In the genomic region with DNA sequence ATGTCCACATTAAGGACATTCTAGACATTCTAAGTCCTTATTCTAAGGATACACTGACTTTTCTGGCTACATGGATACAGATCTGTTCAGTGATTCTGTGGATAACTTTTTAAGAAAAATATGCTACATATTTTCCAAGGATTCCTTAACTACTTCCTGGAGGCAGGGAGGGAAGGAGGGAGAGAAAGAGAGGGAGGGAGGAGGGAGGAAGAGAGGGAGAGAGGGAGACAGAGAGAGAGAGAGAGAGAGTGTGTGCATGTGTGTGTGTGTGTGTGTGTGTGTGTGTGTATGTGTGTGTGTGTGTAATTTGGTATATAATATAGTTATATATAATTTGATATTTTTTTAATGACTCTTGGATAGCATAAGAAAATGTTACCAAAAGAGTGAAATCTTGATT, we compare ENCODE assay signal across 17 cellular contexts.
DNase-seq lines count a peak whose midpoint lies in the region; ATAC-seq and TF ChIP-seq lines count a peak whose summit lies in the region.
"Had no signal": no experiment of that assay in that cellular context is flagged by ENCODE, and none has a peak within 500 bp of the region (broad histone marks: within the 10 kb centered on the region; RNA-seq: fewer than 3 reads in every experiment).

No MANE protein-coding gene starts in this region.

- peak overlapping the region; percentile 46 for H3K27ac ChIP-seq in hepatocyte
- peak overlapping the region; percentile 3 for H3K27ac ChIP-seq in neutrophil

- H3K79me2 ChIP-seq in hepatocyte: peaks cover 5% of the 10 kb centered on the region

- H3K4me3 ChIP-seq in hepatocyte: no peak overlapping the region
- H3K4me3 ChIP-seq in neutrophil (ENCODE audit: low read depth in 1 of 2, low read length in 1 of 2): no peak overlapping the region
- H3K4me3 ChIP-seq: K562 had no signal

- no peak for TF ChIP-seq CTCF in natural killer cell (IDR thresholded peaks at IDR 0.05)
- no peak for TF ChIP-seq CTCF in hepatocyte (IDR thresholded peaks at IDR 0.05; ENCODE audit: poor library complexity)
- no peak for TF ChIP-seq CTCF in neutrophil (IDR thresholded peaks at IDR 0.05)

- peak overlapping the region; percentile 2 for H3K4me3 Mint-ChIP-seq in natural killer cell
- H3K4me3 Mint-ChIP-seq in natural killer cell treated with Interleukin-12 subunit alpha and Interleukin-12 subunit beta and Interleukin-15 and Interleukin-18, amount 100 ng/mL, for 72 hours: no peak overlapping the region
- H3K4me3 Mint-ChIP-seq: B cell had no signal

- no peak for ATAC-seq in natural killer cell
- ATAC-seq in natural killer cell treated with Interleukin-12 subunit alpha and Interleukin-12 subunit beta and Interleukin-15 and Interleukin-18, amount 100 ng/mL, for 72 hours: no peak
- ATAC-seq: K562, Panc1 had no signal

- H3K27me3 ChIP-seq in hepatocyte (no peaks in the 10 kb centered on the region), neutrophil (no peaks in the 10 kb centered on the region)

- H3K4me2 ChIP-seq in hepatocyte: peak overlapping the region; percentile 15

- no peak overlapping the region for H2AFZ ChIP-seq in hepatocyte

- H3K36me3 Mint-ChIP-seq in natural killer cell: no peaks in the 10 kb centered on the region
- H3K36me3 Mint-ChIP-seq in natural killer cell treated with Interleukin-12 subunit alpha and Interleukin-12 subunit beta and Interleukin-15 and Interleukin-18, amount 100 ng/mL, for 72 hours: no peaks in the 10 kb centered on the region

- H3K4me1 ChIP-seq in hepatocyte (ENCODE audit: insufficient read depth) (peaks cover 28% of the 10 kb centered on the region), neutrophil (ENCODE audit: control insufficient read depth in 1 of 2, insufficient read depth in 1 of 2, low read depth in 1 of 2, low read length in 1 of 2) (peaks cover 2 to 4% of the 10 kb centered on the region in 2 experiments)

- H3K9me3 Mint-ChIP-seq in natural killer cell: no peaks in the 10 kb centered on the region
- H3K9me3 Mint-ChIP-seq in natural killer cell treated with Interleukin-12 subunit alpha and Interleukin-12 subunit beta and Interleukin-15 and Interleukin-18, amount 100 ng/mL, for 72 hours: no peaks in the 10 kb centered on the region

- DNase-seq in natural killer cell (no peak), hepatocyte (ENCODE audit: low spot score) (no peak), dermis blood vessel endothelial cell (no peak), A172 (ENCODE audit: low spot score) (no peak), foreskin melanocyte (no peak), KBM-7 (no peak)
- DNase-seq in natural killer cell treated with Interleukin-12 subunit alpha and Interleukin-12 subunit beta and Interleukin-15 and Interleukin-18, amount 100 ng/mL, for 72 hours (ENCODE audit: low spot score): no peak
- DNase-seq: NCI-H1092, NCI-H1436 treated with DMSO at 0.1 percent for 48 hours, NCI-H2029 treated with DMSO at 0.1 percent for 48 hours, NCI-H510A treated with DMSO at 0.1 percent for 48 hours, NCI-H748 treated with DMSO at 0.1 percent for 48 hours, SIG-M5 had no signal

- no peaks in the 10 kb centered on the region for H4K20me1 ChIP-seq in hepatocyte (ENCODE audit: insufficient read depth, poor library complexity, severe bottlenecking)

- H3K27me3 Mint-ChIP-seq in natural killer cell (ENCODE audit: low read depth in 2 of 2): no peaks in the 10 kb centered on the region
- H3K27me3 Mint-ChIP-seq in natural killer cell treated with Interleukin-12 subunit alpha and Interleukin-12 subunit beta and Interleukin-15 and Interleukin-18, amount 100 ng/mL, for 72 hours: no peaks in the 10 kb centered on the region
- H3K27me3 Mint-ChIP-seq: B cell had no signal

- H3K4me1 Mint-ChIP-seq in natural killer cell: peaks cover 35 to 36% of the 10 kb centered on the region in 2 donors
- peaks cover 18 to 21% of the 10 kb centered on the region in 2 donors for H3K4me1 Mint-ChIP-seq in natural killer cell treated with Interleukin-12 subunit alpha and Interleukin-12 subunit beta and Interleukin-15 and Interleukin-18, amount 100 ng/mL, for 72 hours (ENCODE audit: low read depth in 2 of 2)

- in situ Hi-C loops in KBM-7 (cut with MboI; ENCODE audit: low pct_unique_long_range_greater_than_20kb, low sequenced_read_pairs): no loop called here

- H3K36me3 ChIP-seq in hepatocyte (replicated peaks; ENCODE audit: insufficient read depth, low read depth) (no peaks in the 10 kb centered on the region), neutrophil (no peaks in the 10 kb centered on the region)

- intact Hi-C loops in natural killer cell (cut with micrococcal nuclease): no loop called here

- no peaks in the 10 kb centered on the region for H3K9me3 ChIP-seq in hepatocyte (ENCODE audit: low read depth)
- H3K9me3 ChIP-seq in neutrophil: no peaks in the 10 kb centered on the region

- H3K9me2 ChIP-seq in hepatocyte (replicated peaks; ENCODE audit: insufficient read depth): no peaks in the 10 kb centered on the region

- peak overlapping the region in 1 of 2 donors; percentile 8 for H3K27ac Mint-ChIP-seq in natural killer cell
- H3K27ac Mint-ChIP-seq in natural killer cell treated with Interleukin-12 subunit alpha and Interleukin-12 subunit beta and Interleukin-15 and Interleukin-18, amount 100 ng/mL, for 72 hours: peak overlapping the region in 1 of 2 donors; percentile 54
- H3K27ac Mint-ChIP-seq: B cell had no signal
